In the genomic region with DNA sequence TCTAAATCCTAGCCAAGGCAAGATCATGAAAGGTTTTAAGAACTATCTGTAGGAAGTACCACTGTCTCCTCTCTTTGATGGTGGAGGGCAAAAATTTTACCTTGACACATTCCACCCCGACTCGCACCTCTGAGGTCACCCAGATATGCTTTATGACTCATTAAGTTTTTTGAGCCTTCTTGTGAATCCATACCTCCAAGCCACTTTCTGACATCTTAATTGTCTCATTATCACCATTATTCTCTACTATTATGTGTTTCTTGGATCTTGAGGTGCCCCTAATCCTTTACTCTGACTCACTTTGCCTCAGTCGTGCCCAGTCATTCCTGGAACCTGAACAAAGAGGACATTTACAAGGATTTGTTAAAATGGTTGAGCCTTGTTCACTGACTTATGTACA, we compare ENCODE assay signal across 34 cellular contexts.
A peak's percentile ranks its signal among the peaks of the same experiment; 100 is the strongest.
DNase-seq lines count a peak whose midpoint lies in the region; ATAC-seq, FAIRE-seq and TF ChIP-seq lines count a peak whose summit lies in the region.
"Had no signal": no experiment of that assay in that cellular context is flagged by ENCODE, and none has a peak within 500 bp of the region (broad histone marks: within the 10 kb centered on the region; RNA-seq: fewer than 3 reads in every experiment).

No MANE protein-coding gene starts in this region.

- no peak overlapping the region for H3K18ac ChIP-seq in mesenchymal stem cell (ENCODE audit: low read depth in 1 of 2, low read length in 2 of 2)

- H3K36me3 ChIP-seq in GM12878 (ENCODE audit: control insufficient read depth in 2 of 2, insufficient read depth in 2 of 2, low read length in 1 of 2) = no peaks in the 10 kb centered on the region
- no peaks in the 10 kb centered on the region for H3K36me3 ChIP-seq in mesenchymal stem cell (ENCODE audit: control insufficient read depth in 1 of 2, insufficient read depth in 2 of 2, low read depth in 1 of 2, low read length in 2 of 2)
- no peaks in the 10 kb centered on the region for H3K36me3 ChIP-seq in WERI-Rb-1
- H3K36me3 ChIP-seq: esophagus squamous epithelium, ovary had no signal

- H3K79me1 ChIP-seq in mesenchymal stem cell (replicated peaks; ENCODE audit: low read length, poor library complexity, severe bottlenecking) = no peaks in the 10 kb centered on the region

- no TSS peak for BruUV-seq in GM12878 (replicated peaks; lab: Mats Ljungman, UMichigan)

- H3K27me3 ChIP-seq in GM12878 (replicated peaks in 1 of 2; ENCODE audit: control insufficient read depth in 2 of 2, insufficient read depth in 2 of 2, low read length in 1 of 2) (no peaks in the 10 kb centered on the region), mesenchymal stem cell (ENCODE audit: control insufficient read depth in 1 of 2, insufficient read depth in 1 of 2, low read length in 2 of 2) (peaks cover 0 to 12% of the 10 kb centered on the region in 2 experiments), WERI-Rb-1 (ENCODE audit: insufficient read depth, low read depth, severe bottlenecking) (no peaks in the 10 kb centered on the region)
- H3K27me3 ChIP-seq: esophagus squamous epithelium, heart right ventricle, ovary had no signal

- H2AFZ ChIP-seq in GM12878 (ENCODE audit: control insufficient read depth, low read depth, low read length) (no peak overlapping the region), mesenchymal stem cell (ENCODE audit: low read depth, low read length) (no peak overlapping the region)

- SMC1A ChIA-PET in GM12878 (lab: Charles Lee; ENCODE audit: uncharacterized antibody, unreplicated experiment) = no interaction called here

- TF ChIP-seq CTCF in GM12878 (IDR thresholded peaks at IDR 0.05 in 2 of 3, conservative IDR thresholded peaks at IDR 0.05 in 1 of 3; ENCODE audit: control insufficient read depth in 2 of 3, extremely low read depth in 1 of 3, insufficient read depth in 1 of 3, low read depth in 3 of 3, low read length in 3 of 3) (no peak), WERI-Rb-1 (IDR thresholded peaks at IDR 0.05; ENCODE audit: low read depth, low read length) (no peak)

- no peaks in the 10 kb centered on the region for H3K79me2 ChIP-seq in GM12878 (ENCODE audit: control insufficient read depth, insufficient read depth, low read length)

- H3K27ac ChIP-seq in GM12878 (ENCODE audit: control insufficient read depth, insufficient read depth) (no peak overlapping the region), mesenchymal stem cell (ENCODE audit: low read length, poor library complexity, severe bottlenecking) (no peak overlapping the region), WERI-Rb-1 (no peak overlapping the region)
- H3K27ac ChIP-seq: HL-60, ovary had no signal

- H3K4me1 ChIP-seq in GM12878 (ENCODE audit: control insufficient read depth, insufficient read depth, low read length) = no peaks in the 10 kb centered on the region
- no peaks in the 10 kb centered on the region for H3K4me1 ChIP-seq in mesenchymal stem cell (ENCODE audit: control insufficient read depth, insufficient read depth, low read depth, low read length)

- no peak for TF ChIP-seq EP300 in GM12878 (IDR thresholded peaks at IDR 0.05; ENCODE audit: borderline replicate concordance in 1 of 2, control insufficient read depth in 1 of 2, low read depth in 2 of 2, low read length in 2 of 2)

- no peak overlapping the region for H2AK5ac ChIP-seq in mesenchymal stem cell (ENCODE audit: low read length, severe bottlenecking)

- H4K20me1 ChIP-seq in GM12878 (ENCODE audit: control insufficient read depth, insufficient read depth) = no peaks in the 10 kb centered on the region

- ATAC-seq in GM18868 (IDR thresholded peaks at IDR 0.05; ENCODE audit: unreplicated experiment) = peak; percentile 70
- peak; percentile 49 for ATAC-seq in GM12878
- ATAC-seq: CD8-positive, alpha-beta T cell; heart right ventricle; mucosa of descending colon had no signal

- TF ChIP-seq POLR2A in GM12878 (IDR thresholded peaks at IDR 0.05; ENCODE audit: low read depth, low read length) = no peak
- no peak for TF ChIP-seq POLR2A in H54 (IDR thresholded peaks at IDR 0.05; ENCODE audit: low read depth, low read length)

- H3K9me3 ChIP-seq in GM12878 (replicated peaks; ENCODE audit: control insufficient read depth, insufficient read depth, low read length) = no peaks in the 10 kb centered on the region
- no peaks in the 10 kb centered on the region for H3K9me3 ChIP-seq in mesenchymal stem cell (ENCODE audit: control insufficient read depth, low read length)
- H3K9me3 ChIP-seq in WERI-Rb-1 (ENCODE audit: severe bottlenecking) = no peaks in the 10 kb centered on the region
- H3K9me3 ChIP-seq: esophagus squamous epithelium, heart right ventricle, mucosa of descending colon, ovary had no signal

- CTCF ChIA-PET in GM12878 (lab: Yijun Ruan, JAX) = no interaction called here

- in situ Hi-C loops in GM12878 (cut with MboI) = no loop called here

- no peak overlapping the region for H2BK15ac ChIP-seq in mesenchymal stem cell (ENCODE audit: low read depth, poor library complexity, severe bottlenecking)

- H3K4me3 ChIP-seq in GM12878 = no peak overlapping the region
- no peak overlapping the region for H3K4me3 ChIP-seq in mesenchymal stem cell (ENCODE audit: insufficient read depth in 1 of 2, low read depth in 1 of 2, low read length in 2 of 2)
- no peak overlapping the region for H3K4me3 ChIP-seq in WERI-Rb-1 (ENCODE audit: low read depth, low read length)
- H3K4me3 ChIP-seq: esophagus squamous epithelium, lung, mucosa of descending colon, ovary, skin epidermis had no signal

- H3K4ac ChIP-seq in mesenchymal stem cell (ENCODE audit: low read depth in 1 of 2, low read length in 2 of 2) = no peak overlapping the region

- no peak overlapping the region for H4K8ac ChIP-seq in mesenchymal stem cell (ENCODE audit: low read length)

- intact Hi-C loops in GM12878 (cut with micrococcal nuclease; ENCODE audit: unreplicated experiment) = no loop called here

- no peak for TF ChIP-seq RAD21 in GM12878 (IDR thresholded peaks at IDR 0.05; ENCODE audit: insufficient read depth, low read depth, low read length)

- DNase-seq in A172 (ENCODE audit: low spot score) = peak; percentile 60
- no peak for DNase-seq in GM12878 (ENCODE audit: low read depth, low spot score)
- no peak for DNase-seq in mesenchymal stem cell
- no peak for DNase-seq in NCI-H1105 treated with DMSO at 0.1 percent for 48 hours (lab: John Stamatoyannopoulos, UW)
- no peak for DNase-seq in WERI-Rb-1
- no peak for DNase-seq in H54 (ENCODE audit: insufficient read length, low spot score)
- no peak for DNase-seq in hepatic stellate cell (ENCODE audit: low spot score)
- DNase-seq: ACHN; activated CD4-positive, alpha-beta T cell treated with anti-CD3 and anti-CD28 coated beads for 48 hours; activated naive CD8-positive, alpha-beta T cell treated with anti-CD3 and anti-CD28 coated beads, Interleukin-2, amount 10 ng/mL, durations not matched to agents 7 days and 5 days; CD8-positive, alpha-beta T cell; central memory CD4-positive, alpha-beta T cell; EL; esophagus squamous epithelium; foreskin melanocyte; H9; heart right ventricle; mucosa of descending colon; NCI-H1436; NCI-H2107; NCI-H774; nephron progenitor cell; ovary; SIG-M5; stimulated activated CD4-positive, alpha-beta T cell treated with anti-CD3 and anti-CD28 coated beads, Interleukin-1b, Interleukin-23, amount 100 ng/mL, for 48 hours; stimulated activated CD8-positive, alpha-beta memory T cell treated with anti-CD3 and anti-CD28 coated beads, Interleukin-4, amount 100 ng/mL, for 48 hours; trophoblast cell had no signal

- H2BK12ac ChIP-seq in mesenchymal stem cell (ENCODE audit: low read length in 2 of 2) = no peak overlapping the region

- no peak overlapping the region for H2BK120ac ChIP-seq in mesenchymal stem cell (ENCODE audit: low read depth, low read length)

- WGBS in GM12878 (ENCODE audit: insufficient coverage, insufficient replicate concordance, low lambda C conversion rate, missing lambda C conversion rate) = 36% methylated on average over 3 of the region's 3 CpGs
- WGBS in mesenchymal stem cell = 53% methylated on average over 1 of the region's 3 CpGs

- no peak overlapping the region for H3K14ac ChIP-seq in mesenchymal stem cell (ENCODE audit: low read length in 2 of 2)

- no peak overlapping the region for H4K91ac ChIP-seq in mesenchymal stem cell (ENCODE audit: low read length)

- POLR2A ChIA-PET in GM12878 (lab: Charles Lee) = no interaction called here

- no peak overlapping the region for H3K23ac ChIP-seq in mesenchymal stem cell (ENCODE audit: low read length in 2 of 2)

- H3K4me2 ChIP-seq in GM12878 (ENCODE audit: control insufficient read depth, insufficient read depth) (no peak overlapping the region), mesenchymal stem cell (ENCODE audit: low read length, poor library complexity, severe bottlenecking) (no peak overlapping the region)

- peak overlapping the region; percentile 44 for H2BK5ac ChIP-seq in mesenchymal stem cell (ENCODE audit: low read depth, low read length, poor library complexity, severe bottlenecking)

- RAD21 ChIA-PET in GM12878 (lab: Charles Lee; ENCODE audit: unreplicated experiment) = no interaction called here

- no peak overlapping the region for H3K9ac ChIP-seq in GM12878 (ENCODE audit: control insufficient read depth, insufficient read depth, low read length)
- H3K9ac ChIP-seq in mesenchymal stem cell (ENCODE audit: low read length) = no peak overlapping the region

- FAIRE-seq in GM12878 (lab: Jason Lieb, UNC) = no peak
- no peak for FAIRE-seq in H54 (lab: Jason Lieb, UNC)
- FAIRE-seq: astrocyte, GM12892, RCC 7860 had no signal

TF ChIP-seq in GM12878, 131 proteins besides CTCF, POLR2A, EP300 and RAD21:
- no peak for TF ChIP-seq NFXL1 (IDR thresholded peaks at IDR 0.05; ENCODE audit: borderline replicate concordance)
- peak in 1 of 2 experiments; percentile 43; a peak in 1 of 4 replicates for TF ChIP-seq IKZF2 (IDR thresholded peaks at IDR 0.05)
- 0 out of 2 replicates have a peak, but pooled peaks have one; percentile 20 for TF ChIP-seq TCF7 (IDR thresholded peaks at IDR 0.05; ENCODE audit: borderline replicate concordance)
- no peak for TF ChIP-seq STAT1 (conservative IDR thresholded peaks at IDR 0.05)
- TF ChIP-seq NFIC (IDR thresholded peaks at IDR 0.05; ENCODE audit: low read depth, low read length) = no peak
- TF ChIP-seq MTA2 (IDR thresholded peaks at IDR 0.05; ENCODE audit: low read depth) = peak; percentile 65
TF ChIP-seq in GM12878: peak in this region for 3.
